Comparison of ENCODE assay signal across 27 cellular contexts in the genomic region with DNA sequence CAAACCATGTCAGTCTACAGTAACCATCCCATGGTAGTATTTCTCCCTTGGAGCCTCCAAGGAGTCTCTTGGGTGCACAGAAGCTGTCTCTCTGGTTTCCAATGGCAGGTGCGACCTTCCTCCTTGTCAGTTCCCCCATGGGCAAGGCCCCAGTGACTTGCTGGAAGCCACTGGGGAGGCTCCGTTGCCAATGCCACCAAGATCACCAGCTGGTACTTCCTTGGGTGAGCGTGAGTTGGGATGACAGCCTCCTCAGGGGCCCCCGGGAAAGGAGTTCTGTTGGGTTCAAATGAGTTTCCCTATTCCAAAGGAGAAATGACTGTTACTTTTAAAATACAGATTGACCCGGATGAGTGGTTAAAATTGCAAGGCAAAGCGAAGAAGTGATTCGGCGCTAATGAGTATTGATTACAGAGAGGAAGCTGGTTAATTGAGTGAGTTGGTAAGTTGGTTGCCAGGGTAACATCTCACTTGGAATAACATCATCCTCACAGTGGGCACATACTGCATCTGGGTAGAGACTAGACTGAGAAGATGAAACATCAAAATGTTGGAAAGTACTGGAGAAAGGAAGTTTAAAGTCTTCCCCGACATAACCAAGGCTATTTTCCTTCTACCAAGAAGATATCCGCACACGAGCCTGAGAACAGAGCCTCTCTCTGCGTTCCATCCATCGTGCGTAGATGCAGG. TPM values are rescaled to one million over a fixed set of nuclear protein-coding genes. Genes with fewer than 3 reads are reported as not detected.
A peak's percentile ranks its signal among the peaks of the same experiment; 100 is the strongest.
DNase-seq lines count a peak whose midpoint lies in the region; ATAC-seq, FAIRE-seq and TF ChIP-seq lines count a peak whose summit lies in the region.
"Had no signal": no experiment of that assay in that cellular context is flagged by ENCODE, and none has a peak within 500 bp of the region (broad histone marks: within the 10 kb centered on the region; RNA-seq: fewer than 3 reads in every experiment).

No MANE protein-coding gene starts in this region.

- H3K4me3 Mint-ChIP-seq in astrocyte (ENCODE audit: unreplicated experiment), result no peak overlapping the region
- H3K4me3 Mint-ChIP-seq: activated CD4-positive, alpha-beta T cell treated with anti-CD3 and anti-CD28 coated beads, Interleukin-2, amount 10 ng/mL, durations not matched to agents 7 days and 5 days; activated naive CD8-positive, alpha-beta T cell; CD8-positive, alpha-beta T cell; endodermal cell; immature natural killer cell; naive B cell; T-helper 17 cell had no signal

- H3K27ac ChIP-seq in BLaER1 treated with 17β-estradiol and CSF1 and Interleukin-3, amounts not matched to agents 10 nM and 100 nM, result no peak overlapping the region
- H3K27ac ChIP-seq in astrocyte (ENCODE audit: low read depth, low read length) (peak overlapping the region; percentile 59), muscle layer of colon (ENCODE audit: low read depth, low read length) (peak overlapping the region; percentile 57)
- H3K27ac ChIP-seq: colonic mucosa, parathyroid adenoma had no signal

- H3K4me1 Mint-ChIP-seq in astrocyte (ENCODE audit: low read depth, unreplicated experiment), result peaks cover 39% of the 10 kb centered on the region
- H3K4me1 Mint-ChIP-seq: activated CD4-positive, alpha-beta T cell treated with anti-CD3 and anti-CD28 coated beads, Interleukin-2, amount 10 ng/mL, durations not matched to agents 7 days and 5 days; immature natural killer cell had no signal

- H3K9me3 Mint-ChIP-seq in astrocyte (ENCODE audit: unreplicated experiment), result no peaks in the 10 kb centered on the region
- H3K9me3 Mint-ChIP-seq: activated CD4-positive, alpha-beta T cell treated with anti-CD3 and anti-CD28 coated beads, Interleukin-2, amount 10 ng/mL, durations not matched to agents 7 days and 5 days; CD8-positive, alpha-beta T cell; endodermal cell; immature natural killer cell had no signal

- H3K4me3 ChIP-seq in BLaER1 treated with 17β-estradiol and CSF1 and Interleukin-3, amounts not matched to agents 10 nM and 100 nM, result no peak overlapping the region
- H3K4me3 ChIP-seq in astrocyte (ENCODE audit: insufficient read depth, low read depth, low read length) (peak overlapping the region; percentile 27), muscle layer of colon (ENCODE audit: low read depth in 1 of 2, low read length in 2 of 2) (no peak overlapping the region), skeletal muscle satellite cell (ENCODE audit: low read length) (no peak overlapping the region)
- H3K4me3 ChIP-seq: colonic mucosa, skin epidermis had no signal

- TF ChIP-seq CTCF in astrocyte (IDR thresholded peaks at IDR 0.05; ENCODE audit: insufficient read depth, low read depth, low read length), result no peak

- peaks cover 43 to 65% (median 56%) of the 10 kb centered on the region in 10 experiments for H3K4me1 ChIP-seq in BLaER1 treated with 17β-estradiol and CSF1 and Interleukin-3, amounts not matched to agents 10 nM and 100 nM
- peaks cover 38% of the 10 kb centered on the region for H3K4me1 ChIP-seq in astrocyte (ENCODE audit: insufficient read depth, low read length)
- H3K4me1 ChIP-seq in muscle layer of colon (ENCODE audit: insufficient read depth, low read length), result peaks cover 35% of the 10 kb centered on the region
- H3K4me1 ChIP-seq in skeletal muscle satellite cell (ENCODE audit: control insufficient read depth, insufficient read depth, low read length), result peaks cover 34% of the 10 kb centered on the region
- H3K4me1 ChIP-seq: colonic mucosa, parathyroid adenoma had no signal

- ATAC-seq in GM21619 (IDR thresholded peaks at IDR 0.05; ENCODE audit: unreplicated experiment), result no peak
- ATAC-seq in GM21381 (IDR thresholded peaks at IDR 0.05; ENCODE audit: unreplicated experiment), result no peak
- ATAC-seq in sciatic nerve, result no peak
- ATAC-seq in HG03139 (IDR thresholded peaks at IDR 0.05; ENCODE audit: unreplicated experiment), result no peak
- ATAC-seq: CD8-positive, alpha-beta T cell; T-helper 17 cell had no signal

- no peaks in the 10 kb centered on the region for H3K9me3 ChIP-seq in BLaER1 treated with 17β-estradiol and CSF1 and Interleukin-3, amounts not matched to agents 10 nM and 100 nM (replicated peaks in 1 of 11)
- H3K9me3 ChIP-seq in astrocyte (ENCODE audit: insufficient read depth, low read depth, low read length), result no peaks in the 10 kb centered on the region
- H3K9me3 ChIP-seq in muscle layer of colon (ENCODE audit: low read length), result no peaks in the 10 kb centered on the region
- no peaks in the 10 kb centered on the region for H3K9me3 ChIP-seq in skeletal muscle satellite cell (replicated peaks; ENCODE audit: low read length)
- H3K9me3 ChIP-seq: colonic mucosa had no signal

- DNase-seq in astrocyte (ENCODE audit: low read depth) (no peak), sciatic nerve (ENCODE audit: low spot score) (no peak)
- DNase-seq: activated CD4-positive, alpha-beta T cell treated with anti-CD3 and anti-CD28 coated beads, Interleukin-2, amount 10 ng/mL, durations not matched to agents 7 days and 5 days; CD8-positive, alpha-beta T cell; colonic mucosa; DMS53; endodermal cell; GF-D8; head of caudate nucleus; immature natural killer cell; left ventricle myocardium superior; naive B cell; NCI-H187; NCI-H2227 treated with DMSO at 0.1 percent for 48 hours; NCI-H774; SHP77 treated with DMSO at 0.1 percent for 48 hours; stimulated activated CD4-positive, alpha-beta T cell treated with anti-CD3 and anti-CD28 coated beads, Interleukin-4, amount 100 ng/mL, for 1 hour; T-helper 17 cell had no signal

- H2AFZ ChIP-seq in astrocyte (ENCODE audit: low read depth, low read length), result peak overlapping the region; percentile 45
- H2AFZ ChIP-seq: parathyroid adenoma had no signal

- H3K9ac ChIP-seq in BLaER1 treated with 17β-estradiol and CSF1 and Interleukin-3, amounts not matched to agents 10 nM and 100 nM, result no peak overlapping the region
- no peak overlapping the region for H3K9ac ChIP-seq in astrocyte (ENCODE audit: low read length)
- H3K9ac ChIP-seq in muscle layer of colon (ENCODE audit: low read length), result no peak overlapping the region
- H3K9ac ChIP-seq in skeletal muscle satellite cell (ENCODE audit: low read depth, low read length), result no peak overlapping the region
- H3K9ac ChIP-seq: parathyroid adenoma had no signal

- no peaks in the 10 kb centered on the region for H3K36me3 ChIP-seq in BLaER1 treated with 17β-estradiol and CSF1 and Interleukin-3, amounts not matched to agents 10 nM and 100 nM
- no peaks in the 10 kb centered on the region for H3K36me3 ChIP-seq in astrocyte (ENCODE audit: insufficient read depth, low read length)
- H3K36me3 ChIP-seq in muscle layer of colon (ENCODE audit: insufficient read depth, low read length), result no peaks in the 10 kb centered on the region
- H3K36me3 ChIP-seq in skeletal muscle satellite cell (ENCODE audit: insufficient read depth, low read length), result no peaks in the 10 kb centered on the region
- H3K36me3 ChIP-seq: colonic mucosa had no signal

- intact Hi-C loops in sciatic nerve (cut with DNase I), result no loop called here

- peak; percentile 29 for FAIRE-seq in astrocyte (lab: Jason Lieb, UNC)

- H3K27ac Mint-ChIP-seq in astrocyte (ENCODE audit: unreplicated experiment), result peak overlapping the region; percentile 92
- H3K27ac Mint-ChIP-seq: activated CD4-positive, alpha-beta T cell treated with anti-CD3 and anti-CD28 coated beads, Interleukin-2, amount 10 ng/mL, durations not matched to agents 7 days and 5 days; activated naive CD8-positive, alpha-beta T cell; CD8-positive, alpha-beta T cell; immature natural killer cell; naive B cell; T-helper 17 cell had no signal

- H4K20me1 ChIP-seq in BLaER1 treated with 17β-estradiol and CSF1 and Interleukin-3, amounts not matched to agents 10 nM and 100 nM, result peaks cover 0 to 62% (median 46%) of the 10 kb centered on the region in 11 experiments; a peak in 18 of 22 replicates
- H4K20me1 ChIP-seq in astrocyte (ENCODE audit: insufficient read depth, low read length), result no peaks in the 10 kb centered on the region

- H3K27me3 Mint-ChIP-seq in astrocyte (ENCODE audit: low read depth, unreplicated experiment), result no peaks in the 10 kb centered on the region

- H3K79me2 ChIP-seq in astrocyte (ENCODE audit: insufficient read depth, low read length), result no peaks in the 10 kb centered on the region
- H3K79me2 ChIP-seq: parathyroid adenoma had no signal

- no peaks in the 10 kb centered on the region for H3K36me3 Mint-ChIP-seq in astrocyte (ENCODE audit: low read depth, unreplicated experiment)
- H3K36me3 Mint-ChIP-seq: activated naive CD8-positive, alpha-beta T cell; CD8-positive, alpha-beta T cell; immature natural killer cell; naive B cell had no signal

- H3K4me2 ChIP-seq in BLaER1 treated with 17β-estradiol and CSF1 and Interleukin-3, amounts not matched to agents 10 nM and 100 nM, result peak overlapping the region in 9 of 11 experiments; percentile 6 to 71 (median 32); a peak in 17 of 22 replicates
- H3K4me2 ChIP-seq in astrocyte (ENCODE audit: low read length) (peak overlapping the region; percentile 82), skeletal muscle satellite cell (ENCODE audit: low read length) (peak overlapping the region; percentile 68)

- H3K27me3 ChIP-seq in BLaER1 treated with 17β-estradiol and CSF1 and Interleukin-3, amounts not matched to agents 10 nM and 100 nM, result peaks cover 96 to 100% (median 100%) of the 10 kb centered on the region in 11 experiments
- H3K27me3 ChIP-seq in astrocyte (ENCODE audit: insufficient read depth, low read length), result no peaks in the 10 kb centered on the region
- no peaks in the 10 kb centered on the region for H3K27me3 ChIP-seq in muscle layer of colon (ENCODE audit: control insufficient read depth in 1 of 2, insufficient read depth in 2 of 2, low read length in 2 of 2)
- peaks cover 6% of the 10 kb centered on the region for H3K27me3 ChIP-seq in skeletal muscle satellite cell (ENCODE audit: control insufficient read depth, insufficient read depth, low read length)

RNA-seq across cellular contexts. Expression of gene LAPTM5, which starts 53.0 kb away (rescaled TPM):
- total RNA-seq in astrocyte (0.77 and 0.89 TPM in 2 replicates), sciatic nerve (65.0 TPM)
- total RNA-seq in skeletal muscle satellite cell (2012; rRNA removed), result 0.44 and 0.76 TPM in 2 replicates
- total RNA-seq: endodermal cell had no signal

Comparison
In these comparisons a context has a peak if more than half of its experiments do, and no peak if none do; other contexts are left out.
1. H3K27ac ChIP-seq: peak in astrocyte (single experiment) and muscle layer of colon (single experiment); none in BLaER1 treated with 17β-estradiol and CSF1 and Interleukin-3, amounts not matched to agents 10 nM and 100 nM (0 of 11).
2. H3K4me2 ChIP-seq: peak in every context shown above with its lines; median percentile 82 in astrocyte; 68 in skeletal muscle satellite cell; 32 in BLaER1 treated with 17β-estradiol and CSF1 and Interleukin-3, amounts not matched to agents 10 nM and 100 nM.
3. RNA of gene LAPTM5, which starts 53.0 kb away (total RNA-seq): 65.0 TPM in sciatic nerve (single experiment); 0.77 to 0.89 TPM in astrocyte; every median in the first group is over 10 times any median in the second.